Comparison of ENCODE assay signal across 2 cellular contexts in genomic region chr10:37801557-37801956, GRCh38.
TF ChIP-seq lines count a peak whose summit lies in the region.

No MANE protein-coding gene starts in this region.

TF ChIP-seq in HepG2, 621 proteins besides CTCF, POLR2A, EP300 and RAD21:
- TF ChIP-seq ZNF7 (CRISPR knock-in tag; IDR thresholded peaks at IDR 0.05) (peak; percentile 97), ZSCAN21 (CRISPR knock-in tag; IDR thresholded peaks at IDR 0.05; ENCODE audit: borderline replicate concordance) (no peak)
TF ChIP-seq in HepG2: peak in this region for 1.

TF ChIP-seq in HEK293T, 16 proteins besides CTCF, POLR2A, EP300 and RAD21:
- TF ChIP-seq LEF1 (IDR thresholded peaks at IDR 0.05; ENCODE audit: borderline replicate concordance), result no peak
- TF ChIP-seq HDGF (IDR thresholded peaks at IDR 0.05; ENCODE audit: borderline replicate concordance), result no peak
- TF ChIP-seq NFRKB (IDR thresholded peaks at IDR 0.05), result no peak
- 0 out of 2 replicates have a peak, but pooled peaks have one; percentile 4 for TF ChIP-seq PKNOX1 (IDR thresholded peaks at IDR 0.05)
